Comparison of ENCODE assay signal across 33 cellular contexts in the genomic region with DNA sequence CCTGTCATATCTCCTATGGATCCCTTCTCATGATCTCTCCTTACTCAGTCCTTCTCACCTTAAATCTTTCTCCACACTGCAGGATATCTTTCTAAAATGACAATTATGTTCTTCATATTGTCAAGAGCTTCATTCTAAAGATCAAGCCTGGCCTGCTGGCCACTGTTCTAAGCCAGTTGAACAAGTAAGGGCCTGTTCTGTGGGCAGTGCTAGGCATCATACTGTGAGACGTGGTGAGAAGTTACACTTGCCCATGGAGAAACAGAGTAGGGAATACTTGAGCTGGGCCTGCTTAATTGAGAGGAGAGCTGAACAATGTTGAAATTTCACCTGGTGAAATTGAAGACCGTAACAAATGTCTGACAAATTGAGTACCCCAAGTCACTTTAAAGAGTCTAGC.
"Had no signal": no experiment of that assay in that cellular context is flagged by ENCODE, and none has a peak within 500 bp of the region (broad histone marks: within the 10 kb centered on the region; RNA-seq: fewer than 3 reads in every experiment).

No MANE protein-coding gene starts in this region.

- ATAC-seq: activated CD8-positive, alpha-beta memory T cell treated with anti-CD3 and anti-CD28 coated beads, Interleukin-2, amount 10 ng/mL, durations not matched to agents 7 days and 5 days; activated naive CD8-positive, alpha-beta T cell treated with anti-CD3 and anti-CD28 coated beads, Interleukin-2, amount 50 U/mL, for 24 hours had no signal

- H3K27ac ChIP-seq: ascending aorta, KMS-11, PC-9, RWPE1, VCaP had no signal

- DNase-seq: activated B cell treated with CpG ODN at 0.5 μM for 24 hours; activated CD4-positive, alpha-beta memory T cell treated with anti-CD3 and anti-CD28 coated beads, Interleukin-2, amount 10 ng/mL, durations not matched to agents 7 days and 5 days; activated CD4-positive, alpha-beta T cell treated with anti-CD3 and anti-CD28 coated beads for 1 hour; activated CD4-positive, alpha-beta T cell treated with anti-CD3 and anti-CD28 coated beads for 48 hours; activated CD8-positive, alpha-beta memory T cell treated with anti-CD3 and anti-CD28 coated beads for 24 hours; activated CD8-positive, alpha-beta memory T cell treated with anti-CD3 and anti-CD28 coated beads, Interleukin-2, amount 10 ng/mL, durations not matched to agents 7 days and 5 days; activated CD8-positive, alpha-beta memory T cell treated with anti-CD3 and anti-CD28 coated beads, Interleukin-2, amount 50 U/mL, for 48 hours; activated effector memory CD4-positive, alpha-beta T cell treated with Interleukin-2 at 50 U/mL for 16 hours; activated naive CD4-positive, alpha-beta T cell treated with anti-CD3 and anti-CD28 coated beads, Interleukin-2, amount 10 ng/mL, durations not matched to agents 7 days and 5 days; activated naive CD8-positive, alpha-beta T cell treated with anti-CD3 and anti-CD28 coated beads, Interleukin-2, amount 50 U/mL, for 24 hours; activated T-cell treated with anti-CD3 and anti-CD28 coated beads, Interleukin-2, amount 50 U/mL, for 48 hours; amniotic stem cell; caudate nucleus; cerebellar nuclear complex; NCI-H1092 treated with DMSO at 0.1 percent for 48 hours; NCI-H146; NCI-H187; NCI-H2029 treated with DMSO at 0.1 percent for 48 hours; NCI-H2171; NCI-H510A; NCI-H526; NCI-H748 treated with DMSO at 0.1 percent for 48 hours; PC-9; Right ventricle myocardium superior; SW 1271; T-helper 1 cell; T-helper 2 cell; T-helper 9 cell had no signal

- H3K36me3 ChIP-seq: ascending aorta had no signal

- H3K9me3 ChIP-seq: ascending aorta had no signal

- H3K4me1 ChIP-seq: ascending aorta had no signal

- FAIRE-seq: RCC 7860 had no signal

- H3K4me3 ChIP-seq: ascending aorta, PC-9 had no signal

- H3K27me3 ChIP-seq: ascending aorta had no signal
